Comparison of ENCODE assay signal across 18 cellular contexts in genomic region chr2:190603374-190603773, GRCh38.
"Had no signal": no experiment of that assay in that cellular context is flagged by ENCODE, and none has a peak within 500 bp of the region (broad histone marks: within the 10 kb centered on the region; RNA-seq: fewer than 3 reads in every experiment).

No MANE protein-coding gene starts in this region.

- DNase-seq: activated CD8-positive, alpha-beta memory T cell treated with anti-CD3 and anti-CD28 coated beads, Interleukin-2, amount 10 ng/mL, durations not matched to agents 7 days and 5 days; activated gamma-delta T cell; activated T-cell treated with anti-CD3 and anti-CD28 coated beads, Interleukin-2, amount 50 U/mL, for 24 hours; effector CD8-positive, alpha-beta T cell; gastrocnemius medialis; kidney glomerular epithelial cell; lower lobe of right lung; naive thymus-derived CD8-positive, alpha-beta T cell; psoas muscle; stimulated activated CD4-positive, alpha-beta T cell treated with anti-CD3 and anti-CD28 coated beads, Interleukin-4, amount 100 ng/mL, for 4 hours; stomach; SW 1271; tibial artery had no signal

- H3K27me3 ChIP-seq: cardiac muscle cell, gastrocnemius medialis, neutrophil, stomach, tibial artery, vagina had no signal

- H3K27ac ChIP-seq: cardiac muscle cell, coronary artery, gastrocnemius medialis, lower lobe of right lung, neutrophil, psoas muscle, stomach, tibial artery, vagina had no signal

- H3K4me3 ChIP-seq: cardiac muscle cell, coronary artery, gastrocnemius medialis, lower lobe of right lung, psoas muscle, stomach, tibial artery, vagina had no signal

- ATAC-seq: activated CD4-positive, CD25-positive, alpha-beta regulatory T cell treated with anti-CD3 and anti-CD28 coated beads, Interleukin-2, amount 50 U/mL, for 24 hours; activated CD8-positive, alpha-beta memory T cell treated with anti-CD3 and anti-CD28 coated beads, Interleukin-2, amount 10 ng/mL, durations not matched to agents 7 days and 5 days; gastrocnemius medialis; lower lobe of right lung; naive thymus-derived CD8-positive, alpha-beta T cell; psoas muscle had no signal
